Comparison of ENCODE assay signal across 1 cellular context in the genomic region with DNA sequence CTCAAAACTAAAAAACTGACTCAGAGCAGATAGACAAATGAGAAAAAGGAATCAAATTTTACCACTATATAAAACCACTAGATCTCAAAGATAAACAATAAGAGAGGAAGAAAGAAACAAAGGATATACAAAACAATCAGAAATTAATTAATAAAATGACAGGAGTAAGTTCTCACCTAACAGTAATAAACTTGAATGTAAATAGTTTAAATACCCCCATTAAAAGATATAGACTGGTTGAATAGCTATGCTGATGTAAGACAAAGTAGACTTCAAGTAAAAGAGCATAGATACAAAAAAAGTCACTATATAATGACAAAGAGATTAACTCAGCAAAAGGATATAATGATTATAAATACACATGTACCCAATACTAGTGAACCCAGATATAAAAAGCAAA.
TF ChIP-seq lines count a peak whose summit lies in the region.

No MANE protein-coding gene starts in this region.

TF ChIP-seq in K562, 482 proteins besides CTCF, POLR2A, EP300 and RAD21 (continued from another document and continues in another):
- TF ChIP-seq, protein P1, sequence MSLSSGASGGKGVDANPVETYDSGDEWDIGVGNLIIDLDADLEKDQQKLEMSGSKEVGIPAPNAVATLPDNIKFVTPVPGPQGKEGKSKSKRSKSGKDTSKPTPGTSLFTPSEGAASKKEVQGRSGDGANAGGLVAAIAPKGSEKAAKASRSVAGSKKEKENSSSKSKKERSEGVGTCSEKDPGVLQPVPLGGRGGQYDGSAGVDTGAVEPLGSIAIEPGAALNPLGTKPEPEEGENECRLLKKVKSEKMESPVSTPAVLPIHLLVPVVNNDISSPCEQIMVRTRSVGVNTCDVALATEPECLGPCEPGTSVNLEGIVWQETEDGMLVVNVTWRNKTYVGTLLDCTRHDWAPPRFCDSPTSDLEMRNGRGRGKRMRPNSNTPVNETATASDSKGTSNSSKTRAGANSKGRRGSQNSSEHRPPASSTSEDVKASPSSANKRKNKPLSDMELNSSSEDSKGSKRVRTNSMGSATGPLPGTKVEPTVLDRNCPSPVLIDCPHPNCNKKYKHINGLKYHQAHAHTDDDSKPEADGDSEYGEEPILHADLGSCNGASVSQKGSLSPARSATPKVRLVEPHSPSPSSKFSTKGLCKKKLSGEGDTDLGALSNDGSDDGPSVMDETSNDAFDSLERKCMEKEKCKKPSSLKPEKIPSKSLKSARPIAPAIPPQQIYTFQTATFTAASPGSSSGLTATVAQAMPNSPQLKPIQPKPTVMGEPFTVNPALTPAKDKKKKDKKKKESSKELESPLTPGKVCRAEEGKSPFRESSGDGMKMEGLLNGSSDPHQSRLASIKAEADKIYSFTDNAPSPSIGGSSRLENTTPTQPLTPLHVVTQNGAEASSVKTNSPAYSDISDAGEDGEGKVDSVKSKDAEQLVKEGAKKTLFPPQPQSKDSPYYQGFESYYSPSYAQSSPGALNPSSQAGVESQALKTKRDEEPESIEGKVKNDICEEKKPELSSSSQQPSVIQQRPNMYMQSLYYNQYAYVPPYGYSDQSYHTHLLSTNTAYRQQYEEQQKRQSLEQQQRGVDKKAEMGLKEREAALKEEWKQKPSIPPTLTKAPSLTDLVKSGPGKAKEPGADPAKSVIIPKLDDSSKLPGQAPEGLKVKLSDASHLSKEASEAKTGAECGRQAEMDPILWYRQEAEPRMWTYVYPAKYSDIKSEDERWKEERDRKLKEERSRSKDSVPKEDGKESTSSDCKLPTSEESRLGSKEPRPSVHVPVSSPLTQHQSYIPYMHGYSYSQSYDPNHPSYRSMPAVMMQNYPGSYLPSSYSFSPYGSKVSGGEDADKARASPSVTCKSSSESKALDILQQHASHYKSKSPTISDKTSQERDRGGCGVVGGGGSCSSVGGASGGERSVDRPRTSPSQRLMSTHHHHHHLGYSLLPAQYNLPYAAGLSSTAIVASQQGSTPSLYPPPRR (CRISPR knock-in tag; IDR thresholded peaks at IDR 0.05; ENCODE audit: borderline replicate concordance) = no peak
- TF ChIP-seq SMARCC2 (IDR thresholded peaks at IDR 0.05; ENCODE audit: low read depth) = no peak
- TF ChIP-seq ZC3H11A (IDR thresholded peaks at IDR 0.05; ENCODE audit: low read depth, low read length) = no peak
- TF ChIP-seq, protein P2, sequence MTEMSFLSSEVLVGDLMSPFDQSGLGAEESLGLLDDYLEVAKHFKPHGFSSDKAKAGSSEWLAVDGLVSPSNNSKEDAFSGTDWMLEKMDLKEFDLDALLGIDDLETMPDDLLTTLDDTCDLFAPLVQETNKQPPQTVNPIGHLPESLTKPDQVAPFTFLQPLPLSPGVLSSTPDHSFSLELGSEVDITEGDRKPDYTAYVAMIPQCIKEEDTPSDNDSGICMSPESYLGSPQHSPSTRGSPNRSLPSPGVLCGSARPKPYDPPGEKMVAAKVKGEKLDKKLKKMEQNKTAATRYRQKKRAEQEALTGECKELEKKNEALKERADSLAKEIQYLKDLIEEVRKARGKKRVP (CRISPR knock-in tag; IDR thresholded peaks at IDR 0.05) = no peak
- peak; percentile 20; the same call in 1 of the 2 replicates for TF ChIP-seq NCOA6 (IDR thresholded peaks at IDR 0.05)
- TF ChIP-seq ZNF232 (CRISPR knock-in tag; IDR thresholded peaks at IDR 0.05) = 0 out of 2 replicates have a peak, but pooled peaks have one; percentile 31
- no peak for TF ChIP-seq ZBTB7A (IDR thresholded peaks at IDR 0.05; ENCODE audit: borderline replicate concordance, control insufficient read depth, low read depth, low read length)
- TF ChIP-seq, protein P3, sequence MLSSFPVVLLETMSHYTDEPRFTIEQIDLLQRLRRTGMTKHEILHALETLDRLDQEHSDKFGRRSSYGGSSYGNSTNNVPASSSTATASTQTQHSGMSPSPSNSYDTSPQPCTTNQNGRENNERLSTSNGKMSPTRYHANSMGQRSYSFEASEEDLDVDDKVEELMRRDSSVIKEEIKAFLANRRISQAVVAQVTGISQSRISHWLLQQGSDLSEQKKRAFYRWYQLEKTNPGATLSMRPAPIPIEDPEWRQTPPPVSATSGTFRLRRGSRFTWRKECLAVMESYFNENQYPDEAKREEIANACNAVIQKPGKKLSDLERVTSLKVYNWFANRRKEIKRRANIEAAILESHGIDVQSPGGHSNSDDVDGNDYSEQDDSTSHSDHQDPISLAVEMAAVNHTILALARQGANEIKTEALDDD (IDR thresholded peaks at IDR 0.05) = no peak
- TF ChIP-seq KDM4B (IDR thresholded peaks at IDR 0.05; ENCODE audit: borderline replicate concordance in 2 of 2, low read depth in 1 of 2) = peak in 1 of 2 experiments; percentile 98; a peak in 1 of 4 replicates
- TF ChIP-seq FUS (optimal IDR thresholded peaks at IDR 0.05; ENCODE audit: low read depth, low read length) = no peak
- TF ChIP-seq KLF1 (tag; IDR thresholded peaks at IDR 0.05) = no peak
- TF ChIP-seq YBX1 (IDR thresholded peaks at IDR 0.05) = no peak
- TF ChIP-seq, protein P4, sequence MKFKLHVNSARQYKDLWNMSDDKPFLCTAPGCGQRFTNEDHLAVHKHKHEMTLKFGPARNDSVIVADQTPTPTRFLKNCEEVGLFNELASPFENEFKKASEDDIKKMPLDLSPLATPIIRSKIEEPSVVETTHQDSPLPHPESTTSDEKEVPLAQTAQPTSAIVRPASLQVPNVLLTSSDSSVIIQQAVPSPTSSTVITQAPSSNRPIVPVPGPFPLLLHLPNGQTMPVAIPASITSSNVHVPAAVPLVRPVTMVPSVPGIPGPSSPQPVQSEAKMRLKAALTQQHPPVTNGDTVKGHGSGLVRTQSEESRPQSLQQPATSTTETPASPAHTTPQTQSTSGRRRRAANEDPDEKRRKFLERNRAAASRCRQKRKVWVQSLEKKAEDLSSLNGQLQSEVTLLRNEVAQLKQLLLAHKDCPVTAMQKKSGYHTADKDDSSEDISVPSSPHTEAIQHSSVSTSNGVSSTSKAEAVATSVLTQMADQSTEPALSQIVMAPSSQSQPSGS (CRISPR knock-in tag; IDR thresholded peaks at IDR 0.05) = no peak
- TF ChIP-seq SUPT5H (IDR thresholded peaks at IDR 0.05) = no peak
- TF ChIP-seq, protein P5, sequence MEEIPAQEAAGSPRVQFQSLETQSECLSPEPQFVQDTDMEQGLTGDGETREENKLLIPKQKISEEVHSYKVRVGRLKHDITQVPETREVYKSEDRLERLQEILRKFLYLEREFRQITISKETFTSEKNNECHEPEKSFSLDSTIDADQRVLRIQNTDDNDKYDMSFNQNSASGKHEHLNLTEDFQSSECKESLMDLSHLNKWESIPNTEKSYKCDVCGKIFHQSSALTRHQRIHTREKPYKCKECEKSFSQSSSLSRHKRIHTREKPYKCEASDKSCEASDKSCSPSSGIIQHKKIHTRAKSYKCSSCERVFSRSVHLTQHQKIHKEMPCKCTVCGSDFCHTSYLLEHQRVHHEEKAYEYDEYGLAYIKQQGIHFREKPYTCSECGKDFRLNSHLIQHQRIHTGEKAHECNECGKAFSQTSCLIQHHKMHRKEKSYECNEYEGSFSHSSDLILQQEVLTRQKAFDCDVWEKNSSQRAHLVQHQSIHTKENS (CRISPR knock-in tag; IDR thresholded peaks at IDR 0.05) = 0 out of 2 replicates have a peak, but pooled peaks have one; percentile 75
- TF ChIP-seq NR2C1 (IDR thresholded peaks at IDR 0.05) = 0 out of 2 replicates have a peak, but pooled peaks have one; percentile 9
- no peak for TF ChIP-seq NR2C1 (tag; IDR thresholded peaks at IDR 0.05)
- 0 out of 2 replicates have a peak, but pooled peaks have one; percentile 19 for TF ChIP-seq NCOR1 (IDR thresholded peaks at IDR 0.05)
- TF ChIP-seq ZNF12 (CRISPR knock-in tag; IDR thresholded peaks at IDR 0.05) = no peak
- no peak for TF ChIP-seq MAFG (tag; conservative IDR thresholded peaks at IDR 0.05)
- 0 out of 2 replicates have a peak, but pooled peaks have one; percentile 25 for TF ChIP-seq THRAP3 (IDR thresholded peaks at IDR 0.05; ENCODE audit: borderline replicate concordance)
- TF ChIP-seq, protein P6, sequence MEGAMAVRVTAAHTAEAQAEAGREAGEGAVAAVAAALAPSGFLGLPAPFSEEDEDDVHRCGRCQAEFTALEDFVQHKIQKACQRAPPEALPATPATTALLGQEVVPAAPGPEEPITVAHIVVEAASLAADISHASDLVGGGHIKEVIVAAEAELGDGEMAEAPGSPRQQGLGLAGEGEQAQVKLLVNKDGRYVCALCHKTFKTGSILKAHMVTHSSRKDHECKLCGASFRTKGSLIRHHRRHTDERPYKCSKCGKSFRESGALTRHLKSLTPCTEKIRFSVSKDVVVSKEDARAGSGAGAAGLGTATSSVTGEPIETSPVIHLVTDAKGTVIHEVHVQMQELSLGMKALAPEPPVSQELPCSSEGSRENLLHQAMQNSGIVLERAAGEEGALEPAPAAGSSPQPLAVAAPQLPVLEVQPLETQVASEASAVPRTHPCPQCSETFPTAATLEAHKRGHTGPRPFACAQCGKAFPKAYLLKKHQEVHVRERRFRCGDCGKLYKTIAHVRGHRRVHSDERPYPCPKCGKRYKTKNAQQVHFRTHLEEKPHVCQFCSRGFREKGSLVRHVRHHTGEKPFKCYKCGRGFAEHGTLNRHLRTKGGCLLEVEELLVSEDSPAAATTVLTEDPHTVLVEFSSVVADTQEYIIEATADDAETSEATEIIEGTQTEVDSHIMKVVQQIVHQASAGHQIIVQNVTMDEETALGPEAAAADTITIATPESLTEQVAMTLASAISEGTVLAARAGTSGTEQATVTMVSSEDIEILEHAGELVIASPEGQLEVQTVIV (CRISPR knock-in tag; IDR thresholded peaks at IDR 0.05; ENCODE audit: borderline replicate concordance) = no peak
- no peak for TF ChIP-seq DMBX1 (CRISPR knock-in tag; IDR thresholded peaks at IDR 0.05; ENCODE audit: borderline replicate concordance)
- TF ChIP-seq, protein P7, sequence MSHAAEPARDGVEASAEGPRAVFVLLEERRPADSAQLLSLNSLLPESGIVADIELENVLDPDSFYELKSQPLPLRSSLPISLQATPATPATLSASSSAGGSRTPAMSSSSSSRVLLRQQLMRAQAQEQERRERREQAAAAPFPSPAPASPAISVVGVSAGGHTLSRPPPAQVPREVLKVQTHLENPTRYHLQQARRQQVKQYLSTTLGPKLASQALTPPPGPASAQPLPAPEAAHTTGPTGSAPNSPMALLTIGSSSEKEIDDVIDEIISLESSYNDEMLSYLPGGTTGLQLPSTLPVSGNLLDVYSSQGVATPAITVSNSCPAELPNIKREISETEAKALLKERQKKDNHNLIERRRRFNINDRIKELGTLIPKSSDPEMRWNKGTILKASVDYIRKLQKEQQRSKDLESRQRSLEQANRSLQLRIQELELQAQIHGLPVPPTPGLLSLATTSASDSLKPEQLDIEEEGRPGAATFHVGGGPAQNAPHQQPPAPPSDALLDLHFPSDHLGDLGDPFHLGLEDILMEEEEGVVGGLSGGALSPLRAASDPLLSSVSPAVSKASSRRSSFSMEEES (CRISPR knock-in tag; IDR thresholded peaks at IDR 0.05) = no peak
- TF ChIP-seq, protein P8, sequence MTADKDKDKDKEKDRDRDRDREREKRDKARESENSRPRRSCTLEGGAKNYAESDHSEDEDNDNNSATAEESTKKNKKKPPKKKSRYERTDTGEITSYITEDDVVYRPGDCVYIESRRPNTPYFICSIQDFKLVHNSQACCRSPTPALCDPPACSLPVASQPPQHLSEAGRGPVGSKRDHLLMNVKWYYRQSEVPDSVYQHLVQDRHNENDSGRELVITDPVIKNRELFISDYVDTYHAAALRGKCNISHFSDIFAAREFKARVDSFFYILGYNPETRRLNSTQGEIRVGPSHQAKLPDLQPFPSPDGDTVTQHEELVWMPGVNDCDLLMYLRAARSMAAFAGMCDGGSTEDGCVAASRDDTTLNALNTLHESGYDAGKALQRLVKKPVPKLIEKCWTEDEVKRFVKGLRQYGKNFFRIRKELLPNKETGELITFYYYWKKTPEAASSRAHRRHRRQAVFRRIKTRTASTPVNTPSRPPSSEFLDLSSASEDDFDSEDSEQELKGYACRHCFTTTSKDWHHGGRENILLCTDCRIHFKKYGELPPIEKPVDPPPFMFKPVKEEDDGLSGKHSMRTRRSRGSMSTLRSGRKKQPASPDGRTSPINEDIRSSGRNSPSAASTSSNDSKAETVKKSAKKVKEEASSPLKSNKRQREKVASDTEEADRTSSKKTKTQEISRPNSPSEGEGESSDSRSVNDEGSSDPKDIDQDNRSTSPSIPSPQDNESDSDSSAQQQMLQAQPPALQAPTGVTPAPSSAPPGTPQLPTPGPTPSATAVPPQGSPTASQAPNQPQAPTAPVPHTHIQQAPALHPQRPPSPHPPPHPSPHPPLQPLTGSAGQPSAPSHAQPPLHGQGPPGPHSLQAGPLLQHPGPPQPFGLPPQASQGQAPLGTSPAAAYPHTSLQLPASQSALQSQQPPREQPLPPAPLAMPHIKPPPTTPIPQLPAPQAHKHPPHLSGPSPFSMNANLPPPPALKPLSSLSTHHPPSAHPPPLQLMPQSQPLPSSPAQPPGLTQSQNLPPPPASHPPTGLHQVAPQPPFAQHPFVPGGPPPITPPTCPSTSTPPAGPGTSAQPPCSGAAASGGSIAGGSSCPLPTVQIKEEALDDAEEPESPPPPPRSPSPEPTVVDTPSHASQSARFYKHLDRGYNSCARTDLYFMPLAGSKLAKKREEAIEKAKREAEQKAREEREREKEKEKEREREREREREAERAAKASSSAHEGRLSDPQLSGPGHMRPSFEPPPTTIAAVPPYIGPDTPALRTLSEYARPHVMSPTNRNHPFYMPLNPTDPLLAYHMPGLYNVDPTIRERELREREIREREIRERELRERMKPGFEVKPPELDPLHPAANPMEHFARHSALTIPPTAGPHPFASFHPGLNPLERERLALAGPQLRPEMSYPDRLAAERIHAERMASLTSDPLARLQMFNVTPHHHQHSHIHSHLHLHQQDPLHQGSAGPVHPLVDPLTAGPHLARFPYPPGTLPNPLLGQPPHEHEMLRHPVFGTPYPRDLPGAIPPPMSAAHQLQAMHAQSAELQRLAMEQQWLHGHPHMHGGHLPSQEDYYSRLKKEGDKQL (CRISPR knock-in tag; IDR thresholded peaks at IDR 0.05; ENCODE audit: borderline replicate concordance) = no peak
- TF ChIP-seq POLR2AphosphoS5 (IDR thresholded peaks at IDR 0.05; ENCODE audit: control insufficient read depth, insufficient read depth, low read depth, low read length) = no peak
- TF ChIP-seq GTF2A2 (tag; IDR thresholded peaks at IDR 0.05) = no peak
- no peak for TF ChIP-seq MCM3 (IDR thresholded peaks at IDR 0.05)
- peak in 1 of 2 experiments; percentile 14 for TF ChIP-seq NCOA2 (IDR thresholded peaks at IDR 0.05; ENCODE audit: partially characterized antibody in 2 of 2)
- peak; percentile 66 for TF ChIP-seq ZBTB8A (IDR thresholded peaks at IDR 0.05; ENCODE audit: partially characterized antibody)
- TF ChIP-seq CBX3 (IDR thresholded peaks at IDR 0.05; ENCODE audit: borderline replicate concordance in 1 of 2, low read length in 2 of 2) = no peak
- TF ChIP-seq U2AF1 (optimal IDR thresholded peaks at IDR 0.05; ENCODE audit: low read depth, low read length) = no peak
- TF ChIP-seq ZNF696 (CRISPR knock-in tag; conservative IDR thresholded peaks at IDR 0.05) = no peak
